Comparison of ENCODE assay signal across 1 cellular context in genomic region chr2:47078541-47079482, GRCh38.
TF ChIP-seq lines count a peak whose summit lies in the region.

No MANE protein-coding gene starts in this region.

TF ChIP-seq in K562, 482 proteins besides CTCF, POLR2A, EP300 and RAD21 (continued from another document):
- TF ChIP-seq, protein P1, sequence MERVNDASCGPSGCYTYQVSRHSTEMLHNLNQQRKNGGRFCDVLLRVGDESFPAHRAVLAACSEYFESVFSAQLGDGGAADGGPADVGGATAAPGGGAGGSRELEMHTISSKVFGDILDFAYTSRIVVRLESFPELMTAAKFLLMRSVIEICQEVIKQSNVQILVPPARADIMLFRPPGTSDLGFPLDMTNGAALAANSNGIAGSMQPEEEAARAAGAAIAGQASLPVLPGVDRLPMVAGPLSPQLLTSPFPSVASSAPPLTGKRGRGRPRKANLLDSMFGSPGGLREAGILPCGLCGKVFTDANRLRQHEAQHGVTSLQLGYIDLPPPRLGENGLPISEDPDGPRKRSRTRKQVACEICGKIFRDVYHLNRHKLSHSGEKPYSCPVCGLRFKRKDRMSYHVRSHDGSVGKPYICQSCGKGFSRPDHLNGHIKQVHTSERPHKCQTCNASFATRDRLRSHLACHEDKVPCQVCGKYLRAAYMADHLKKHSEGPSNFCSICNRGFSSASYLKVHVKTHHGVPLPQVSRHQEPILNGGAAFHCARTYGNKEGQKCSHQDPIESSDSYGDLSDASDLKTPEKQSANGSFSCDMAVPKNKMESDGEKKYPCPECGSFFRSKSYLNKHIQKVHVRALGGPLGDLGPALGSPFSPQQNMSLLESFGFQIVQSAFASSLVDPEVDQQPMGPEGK (CRISPR knock-in tag; IDR thresholded peaks at IDR 0.05; ENCODE audit: borderline replicate concordance), result no peak
- TF ChIP-seq PCBP2 (IDR thresholded peaks at IDR 0.05; ENCODE audit: low read depth, low read length, poor library complexity, severe bottlenecking) (no peak), KDM4B (IDR thresholded peaks at IDR 0.05; ENCODE audit: borderline replicate concordance in 2 of 2, low read depth in 1 of 2) (no peak), ZKSCAN1 (IDR thresholded peaks at IDR 0.05; ENCODE audit: low read depth, low read length) (peak; percentile 36; the same call in 1 of the 2 replicates), GTF2E2 (tag; IDR thresholded peaks at IDR 0.05) (no peak), BHLHE40 (IDR thresholded peaks at IDR 0.05; ENCODE audit: low read length) (peak; percentile 62), ZNF140 (CRISPR knock-in tag; IDR thresholded peaks at IDR 0.05) (no peak), HIVEP1 (CRISPR knock-in tag; IDR thresholded peaks at IDR 0.05) (no peak)
- TF ChIP-seq, protein P2, sequence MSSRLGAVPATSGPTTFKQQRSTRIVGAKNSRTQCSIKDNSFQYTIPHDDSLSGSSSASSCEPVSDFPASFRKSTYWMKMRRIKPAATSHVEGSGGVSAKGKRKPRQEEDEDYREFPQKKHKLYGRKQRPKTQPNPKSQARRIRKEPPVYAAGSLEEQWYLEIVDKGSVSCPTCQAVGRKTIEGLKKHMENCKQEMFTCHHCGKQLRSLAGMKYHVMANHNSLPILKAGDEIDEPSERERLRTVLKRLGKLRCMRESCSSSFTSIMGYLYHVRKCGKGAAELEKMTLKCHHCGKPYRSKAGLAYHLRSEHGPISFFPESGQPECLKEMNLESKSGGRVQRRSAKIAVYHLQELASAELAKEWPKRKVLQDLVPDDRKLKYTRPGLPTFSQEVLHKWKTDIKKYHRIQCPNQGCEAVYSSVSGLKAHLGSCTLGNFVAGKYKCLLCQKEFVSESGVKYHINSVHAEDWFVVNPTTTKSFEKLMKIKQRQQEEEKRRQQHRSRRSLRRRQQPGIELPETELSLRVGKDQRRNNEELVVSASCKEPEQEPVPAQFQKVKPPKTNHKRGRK (tag; IDR thresholded peaks at IDR 0.05), result no peak
- TF ChIP-seq, protein P3, sequence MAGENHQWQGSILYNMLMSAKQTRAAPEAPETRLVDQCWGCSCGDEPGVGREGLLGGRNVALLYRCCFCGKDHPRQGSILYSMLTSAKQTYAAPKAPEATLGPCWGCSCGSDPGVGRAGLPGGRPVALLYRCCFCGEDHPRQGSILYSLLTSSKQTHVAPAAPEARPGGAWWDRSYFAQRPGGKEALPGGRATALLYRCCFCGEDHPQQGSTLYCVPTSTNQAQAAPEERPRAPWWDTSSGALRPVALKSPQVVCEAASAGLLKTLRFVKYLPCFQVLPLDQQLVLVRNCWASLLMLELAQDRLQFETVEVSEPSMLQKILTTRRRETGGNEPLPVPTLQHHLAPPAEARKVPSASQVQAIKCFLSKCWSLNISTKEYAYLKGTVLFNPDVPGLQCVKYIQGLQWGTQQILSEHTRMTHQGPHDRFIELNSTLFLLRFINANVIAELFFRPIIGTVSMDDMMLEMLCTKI (IDR thresholded peaks at IDR 0.05; ENCODE audit: partially characterized antibody), result no peak
